Comparison of ENCODE assay signal across 8 cellular contexts in the genomic region with DNA sequence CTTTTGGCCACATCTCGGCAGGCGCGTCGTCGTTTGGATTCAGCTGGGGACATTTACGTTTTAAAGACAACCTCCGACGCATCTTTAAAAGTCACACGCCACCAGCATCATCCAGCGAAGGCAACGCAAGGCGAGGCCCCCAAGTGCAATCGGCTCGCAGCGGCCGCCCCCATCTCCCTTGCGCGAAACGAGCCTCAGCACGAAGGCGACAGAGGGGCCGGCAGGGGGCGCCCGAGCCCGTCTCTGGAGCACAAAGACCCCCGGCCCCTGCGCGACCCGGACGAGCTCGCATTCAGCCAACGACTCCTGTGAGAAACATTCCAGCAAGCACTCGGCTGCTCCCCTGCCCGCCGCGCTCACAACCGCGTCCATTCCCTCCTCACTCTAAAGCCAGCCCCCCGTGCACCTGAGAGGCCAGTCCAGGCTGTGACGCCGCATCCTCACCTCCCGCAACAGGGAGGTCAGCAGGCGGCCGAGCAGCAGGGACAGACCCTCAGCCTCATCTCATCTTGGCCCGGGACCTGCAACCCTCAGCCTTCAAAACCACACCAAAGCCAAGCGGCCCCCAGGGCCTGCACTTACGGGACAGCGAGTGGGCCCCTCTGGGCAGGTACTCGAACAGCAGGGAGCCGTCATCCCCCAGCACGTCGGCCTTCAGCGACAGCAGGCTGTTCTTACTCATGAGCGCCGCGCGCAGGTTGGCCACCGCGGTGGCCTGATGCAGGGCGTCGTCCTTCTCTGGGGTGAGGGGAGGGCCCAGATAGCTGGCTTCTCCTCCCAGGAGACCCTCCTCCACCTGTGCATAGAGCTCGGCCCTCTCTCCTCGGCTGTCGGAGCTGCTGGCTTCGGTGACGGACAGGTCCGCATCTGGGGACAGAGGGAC. TPM values are rescaled to one million over a fixed set of nuclear protein-coding genes. Genes with fewer than 3 reads are reported as not detected.
DNase-seq lines count a peak whose midpoint lies in the region; ATAC-seq and TF ChIP-seq lines count a peak whose summit lies in the region.

No MANE protein-coding gene starts in this region.

- peaks cover 23% of the 10 kb centered on the region for H3K27me3 ChIP-seq in foreskin keratinocyte

- intact Hi-C loops in activated T-helper 1 cell treated with anti-CD3 and anti-CD28 coated beads, Interleukin-12 subunit alpha, Interleukin-12 subunit beta, Interleukin-2, Interleukin-4 antibody, amounts not matched to agents 30 ng/mL and 10 ng/mL and 1 ng/mL, durations not matched to agents 14 hours and 24 hours and 36 hours (cut with micrococcal nuclease), result no loop called here

- no peaks in the 10 kb centered on the region for H3K27me3 Mint-ChIP-seq in progenitor cell of endocrine pancreas
- peaks cover 3% of the 10 kb centered on the region for H3K27me3 Mint-ChIP-seq in activated T-helper 1 cell treated with anti-CD3 and anti-CD28 coated beads, Interleukin-12 subunit alpha, Interleukin-12 subunit beta, Interleukin-2, Interleukin-4 antibody, amounts not matched to agents 30 ng/mL and 10 ng/mL and 1 ng/mL, durations not matched to agents 14 hours and 24 hours and 36 hours (ENCODE audit: insufficient read depth)

- H3K9me3 Mint-ChIP-seq in progenitor cell of endocrine pancreas (ENCODE audit: low read depth), result no peaks in the 10 kb centered on the region
- no peaks in the 10 kb centered on the region for H3K9me3 Mint-ChIP-seq in activated T-helper 1 cell treated with anti-CD3 and anti-CD28 coated beads, Interleukin-12 subunit alpha, Interleukin-12 subunit beta, Interleukin-2, Interleukin-4 antibody, amounts not matched to agents 30 ng/mL and 10 ng/mL and 1 ng/mL, durations not matched to agents 14 hours and 24 hours and 36 hours

- H3K27ac ChIP-seq in foreskin keratinocyte, result no peak overlapping the region

- peaks cover 8% of the 10 kb centered on the region for H3K36me3 Mint-ChIP-seq in progenitor cell of endocrine pancreas (ENCODE audit: insufficient read depth)
- no peaks in the 10 kb centered on the region for H3K36me3 Mint-ChIP-seq in activated T-helper 1 cell treated with anti-CD3 and anti-CD28 coated beads, Interleukin-12 subunit alpha, Interleukin-12 subunit beta, Interleukin-2, Interleukin-4 antibody, amounts not matched to agents 30 ng/mL and 10 ng/mL and 1 ng/mL, durations not matched to agents 14 hours and 24 hours and 36 hours (ENCODE audit: low read depth)

- TF ChIP-seq CTCF in GM12872 (IDR thresholded peaks at IDR 0.05; ENCODE audit: insufficient read depth, low read depth, low read length) (peak; percentile 34; the same call in 2 of the 3 replicates), foreskin keratinocyte (conservative IDR thresholded peaks at IDR 0.05) (peak; percentile 63), progenitor cell of endocrine pancreas (IDR thresholded peaks at IDR 0.05; ENCODE audit: unreplicated experiment) (peak; percentile 90)

- ATAC-seq in foreskin keratinocyte (no peak), HG03469 (IDR thresholded peaks at IDR 0.05; ENCODE audit: unreplicated experiment) (no peak), HG03139 (IDR thresholded peaks at IDR 0.05; ENCODE audit: unreplicated experiment) (no peak)

- DNase-seq in activated CD4-positive, alpha-beta T cell treated with anti-CD3 and anti-CD28 coated beads, Interleukin-2, amount 50 U/mL, for 48 hours, result peak; percentile 25 to 31
- DNase-seq in foreskin keratinocyte, result no peak
- DNase-seq in progenitor cell of endocrine pancreas (ENCODE audit: low spot score, unreplicated experiment), result peak; percentile 89
- DNase-seq in activated T-helper 1 cell treated with anti-CD3 and anti-CD28 coated beads, Interleukin-12 subunit alpha, Interleukin-12 subunit beta, Interleukin-2, Interleukin-4 antibody, amounts not matched to agents 30 ng/mL and 10 ng/mL and 1 ng/mL, durations not matched to agents 14 hours and 24 hours and 36 hours (ENCODE audit: low spot score), result no peak
- DNase-seq in NCI-H2081 treated with DMSO at 0.1 percent for 48 hours (lab: John Stamatoyannopoulos, UW), result no peak

- H3K4me1 Mint-ChIP-seq in progenitor cell of endocrine pancreas (ENCODE audit: low read depth), result peaks cover 9% of the 10 kb centered on the region
- no peaks in the 10 kb centered on the region for H3K4me1 Mint-ChIP-seq in activated T-helper 1 cell treated with anti-CD3 and anti-CD28 coated beads, Interleukin-12 subunit alpha, Interleukin-12 subunit beta, Interleukin-2, Interleukin-4 antibody, amounts not matched to agents 30 ng/mL and 10 ng/mL and 1 ng/mL, durations not matched to agents 14 hours and 24 hours and 36 hours (ENCODE audit: low read depth)

- peak overlapping the region; percentile 97 for H3K27ac Mint-ChIP-seq in progenitor cell of endocrine pancreas
- no peak overlapping the region for H3K27ac Mint-ChIP-seq in activated T-helper 1 cell treated with anti-CD3 and anti-CD28 coated beads, Interleukin-12 subunit alpha, Interleukin-12 subunit beta, Interleukin-2, Interleukin-4 antibody, amounts not matched to agents 30 ng/mL and 10 ng/mL and 1 ng/mL, durations not matched to agents 14 hours and 24 hours and 36 hours

- H3K4me1 ChIP-seq in foreskin keratinocyte, result no peaks in the 10 kb centered on the region

- peak overlapping the region; percentile 69 for H3K4me3 Mint-ChIP-seq in progenitor cell of endocrine pancreas (ENCODE audit: low read depth)
- H3K4me3 Mint-ChIP-seq in activated T-helper 1 cell treated with anti-CD3 and anti-CD28 coated beads, Interleukin-12 subunit alpha, Interleukin-12 subunit beta, Interleukin-2, Interleukin-4 antibody, amounts not matched to agents 30 ng/mL and 10 ng/mL and 1 ng/mL, durations not matched to agents 14 hours and 24 hours and 36 hours, result no peak overlapping the region

RNA-seq across cellular contexts. Expression of a gene that starts 35.8 kb away (rescaled TPM):
- total RNA-seq in foreskin keratinocyte, result 53.2 and 57.0 TPM in 2 replicates
- 89.1 and 100 TPM in 2 replicates for polyA plus RNA-seq in foreskin keratinocyte
- total RNA-seq in progenitor cell of endocrine pancreas, result 59.7 and 59.9 TPM in 2 replicates
- 34.7 and 38.3 TPM in 2 replicates for total RNA-seq in activated T-helper 1 cell treated with anti-CD3 and anti-CD28 coated beads, Interleukin-12 subunit alpha, Interleukin-12 subunit beta, Interleukin-2, Interleukin-4 antibody, amounts not matched to agents 30 ng/mL and 10 ng/mL and 1 ng/mL, durations not matched to agents 14 hours and 24 hours and 36 hours

RNA-seq across cellular contexts. Expression of a gene that starts 38.9 kb away (rescaled TPM):
- total RNA-seq in foreskin keratinocyte (2.4 and 3.3 TPM in 2 replicates), progenitor cell of endocrine pancreas (17.2 and 21.0 TPM in 2 replicates)
- 4.4 and 5.3 TPM in 2 replicates for polyA plus RNA-seq in foreskin keratinocyte
- total RNA-seq in activated T-helper 1 cell treated with anti-CD3 and anti-CD28 coated beads, Interleukin-12 subunit alpha, Interleukin-12 subunit beta, Interleukin-2, Interleukin-4 antibody, amounts not matched to agents 30 ng/mL and 10 ng/mL and 1 ng/mL, durations not matched to agents 14 hours and 24 hours and 36 hours, result 12.1 TPM in 2 replicates

RNA-seq across cellular contexts. Expression of a gene that starts 55.7 kb away (rescaled TPM):
- 0.20 and 0.21 TPM in 2 replicates for total RNA-seq in foreskin keratinocyte
- polyA plus RNA-seq in foreskin keratinocyte, result 0.06 and 0.09 TPM in 2 replicates
- 31.2 and 32.2 TPM in 2 replicates for total RNA-seq in progenitor cell of endocrine pancreas
- 1.1 and 1.2 TPM in 2 replicates for total RNA-seq in activated T-helper 1 cell treated with anti-CD3 and anti-CD28 coated beads, Interleukin-12 subunit alpha, Interleukin-12 subunit beta, Interleukin-2, Interleukin-4 antibody, amounts not matched to agents 30 ng/mL and 10 ng/mL and 1 ng/mL, durations not matched to agents 14 hours and 24 hours and 36 hours

Comparison
In these comparisons a context has a peak if more than half of its experiments do, and no peak if none do; other contexts are left out.
1. CTCF ChIP-seq: peak in every context shown above with its lines; median percentile 90 in progenitor cell of endocrine pancreas; 63 in foreskin keratinocyte; 34 in GM12872.
2. DNase-seq: peak in activated CD4-positive, alpha-beta T cell treated with anti-CD3 and anti-CD28 coated beads, Interleukin-2, amount 50 U/mL, for 48 hours (2 of 2) and progenitor cell of endocrine pancreas (single experiment); none in foreskin keratinocyte (0 of 2), activated T-helper 1 cell treated with anti-CD3 and anti-CD28 coated beads, Interleukin-12 subunit alpha, Interleukin-12 subunit beta, Interleukin-2, Interleukin-4 antibody, amounts not matched to agents 30 ng/mL and 10 ng/mL and 1 ng/mL, durations not matched to agents 14 hours and 24 hours and 36 hours (single experiment) and NCI-H2081 treated with DMSO at 0.1 percent for 48 hours (single experiment).
3. RNA of a gene that starts 55.7 kb away (total RNA-seq): 31.2 to 32.2 TPM in progenitor cell of endocrine pancreas; 1.1 to 1.2 TPM in activated T-helper 1 cell treated with anti-CD3 and anti-CD28 coated beads, Interleukin-12 subunit alpha, Interleukin-12 subunit beta, Interleukin-2, Interleukin-4 antibody, amounts not matched to agents 30 ng/mL and 10 ng/mL and 1 ng/mL, durations not matched to agents 14 hours and 24 hours and 36 hours and 0.20 to 0.21 TPM in foreskin keratinocyte; every median in the first group is over 10 times any median in the second.